ENCODE assay signal across 24 cellular contexts in the genomic region with DNA sequence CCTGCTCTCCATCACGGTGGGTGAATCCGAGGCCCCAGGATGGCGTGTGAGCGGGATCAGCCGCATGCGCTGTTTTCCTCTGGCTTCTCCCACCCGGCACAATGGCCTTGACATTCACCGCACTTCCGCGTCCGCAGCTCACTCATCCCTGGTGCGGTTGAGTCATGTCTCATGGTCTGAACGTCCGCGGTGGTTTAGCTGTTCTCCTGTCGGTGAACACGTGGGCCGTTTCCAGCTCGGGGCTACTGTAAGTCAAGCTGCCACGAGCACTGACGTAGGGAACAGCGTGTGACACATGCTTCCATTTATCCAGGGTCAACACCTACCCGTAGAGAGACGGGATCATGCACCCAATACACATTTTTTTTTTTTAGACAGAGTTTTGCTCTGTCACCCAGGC. TPM values are rescaled to one million over a fixed set of nuclear protein-coding genes. Genes with fewer than 3 reads are reported as not detected.
DNase-seq lines count a peak whose midpoint lies in the region; TF ChIP-seq lines count a peak whose summit lies in the region.
"Had no signal": no experiment of that assay in that cellular context is flagged by ENCODE, and none has a peak within 500 bp of the region (broad histone marks: within the 10 kb centered on the region; RNA-seq: fewer than 3 reads in every experiment).

No MANE protein-coding gene starts in this region.

- CTCF ChIA-PET in activated CD4-positive, alpha-beta T cell treated with anti-CD3 and anti-CD28 coated beads, Interleukin-2, amount 10 ng/mL, durations not matched to agents 7 days and 5 days (lab: Charles Lee): no interaction called here

- H3K27me3 Mint-ChIP-seq in activated CD4-positive, alpha-beta T cell treated with anti-CD3 and anti-CD28 coated beads, Interleukin-2, amount 10 ng/mL, durations not matched to agents 7 days and 5 days: no peaks in the 10 kb centered on the region
- H3K27me3 Mint-ChIP-seq: activated naive CD8-positive, alpha-beta T cell treated with anti-CD3 and anti-CD28 coated beads for 36 hours had no signal

- no peak overlapping the region for H3K4me3 Mint-ChIP-seq in activated CD4-positive, alpha-beta T cell treated with anti-CD3 and anti-CD28 coated beads, Interleukin-2, amount 10 ng/mL, durations not matched to agents 7 days and 5 days
- H3K4me3 Mint-ChIP-seq: activated naive CD8-positive, alpha-beta T cell treated with anti-CD3 and anti-CD28 coated beads for 36 hours; CD4-positive, alpha-beta memory T cell; T-helper 17 cell had no signal

- no peak overlapping the region for H3K27ac Mint-ChIP-seq in activated CD4-positive, alpha-beta T cell treated with anti-CD3 and anti-CD28 coated beads, Interleukin-2, amount 10 ng/mL, durations not matched to agents 7 days and 5 days
- H3K27ac Mint-ChIP-seq: activated naive CD8-positive, alpha-beta T cell treated with anti-CD3 and anti-CD28 coated beads for 36 hours; T-helper 17 cell had no signal

- no peaks in the 10 kb centered on the region for H3K9me3 Mint-ChIP-seq in activated CD4-positive, alpha-beta T cell treated with anti-CD3 and anti-CD28 coated beads, Interleukin-2, amount 10 ng/mL, durations not matched to agents 7 days and 5 days
- H3K9me3 Mint-ChIP-seq: activated naive CD8-positive, alpha-beta T cell treated with anti-CD3 and anti-CD28 coated beads for 36 hours had no signal

- no peak for TF ChIP-seq CTCF in choroid plexus epithelial cell (conservative IDR thresholded peaks at IDR 0.05; ENCODE audit: low read depth, low read length)
- TF ChIP-seq CTCF in ovary (IDR thresholded peaks at IDR 0.05): no peak

- H3K4me3 ChIP-seq in MG63: no peak overlapping the region
- H3K4me3 ChIP-seq in choroid plexus epithelial cell (ENCODE audit: low read depth, low read length): no peak overlapping the region
- no peak overlapping the region for H3K4me3 ChIP-seq in ovary
- H3K4me3 ChIP-seq: esophagus squamous epithelium, right atrium auricular region, thyroid gland had no signal

- DNase-seq in GM04503 (ENCODE audit: low read depth): peak; percentile 15
- peak; percentile 81 for DNase-seq in MG63
- DNase-seq in choroid plexus epithelial cell (ENCODE audit: low read depth): peak; percentile 60
- peak; percentile 94 to 98 (median 95) for DNase-seq in ovary
- no peak for DNase-seq in activated CD4-positive, alpha-beta T cell treated with anti-CD3 and anti-CD28 coated beads, Interleukin-2, amount 10 ng/mL, durations not matched to agents 7 days and 5 days
- no peak for DNase-seq in SKM-1 treated with dmso at 0.1 percent for 144 hours (lab: John Stamatoyannopoulos, UW; ENCODE audit: unreplicated experiment)
- no peak for DNase-seq in activated T-cell treated with anti-CD3 and anti-CD28 coated beads, Interleukin-2, amount 50 U/mL, for 1 hour
- DNase-seq: activated naive CD8-positive, alpha-beta T cell treated with anti-CD3 and anti-CD28 coated beads for 36 hours; CD4-positive, alpha-beta memory T cell; DMS79; esophagus squamous epithelium; mammary epithelial cell; MM.1S; NCI-H146; NCI-H2227 treated with DMSO at 0.1 percent for 48 hours; NCI-H774; OCI-M1; SHP77 treated with DMSO at 0.1 percent for 48 hours; stimulated activated CD4-positive, alpha-beta T cell treated with anti-CD3 and anti-CD28 coated beads, Interleukin-4, amount 100 ng/mL, for 24 hours; stimulated activated naive CD8-positive, alpha-beta T cell treated with anti-CD3 and anti-CD28 coated beads, Interleukin-15, Interleukin-2, amounts not matched to agents 100 U/mL and 50 U/mL, for 24 hours; T-helper 17 cell; thyroid gland had no signal

- H3K36me3 ChIP-seq in MG63: no peaks in the 10 kb centered on the region
- no peaks in the 10 kb centered on the region for H3K36me3 ChIP-seq in ovary
- H3K36me3 ChIP-seq: esophagus squamous epithelium, right atrium auricular region, thyroid gland had no signal

- POLR2A ChIA-PET in activated CD4-positive, alpha-beta T cell treated with anti-CD3 and anti-CD28 coated beads, Interleukin-2, amount 10 ng/mL, durations not matched to agents 7 days and 5 days (lab: Charles Lee): no interaction called here

- H3K4me1 Mint-ChIP-seq in activated CD4-positive, alpha-beta T cell treated with anti-CD3 and anti-CD28 coated beads, Interleukin-2, amount 10 ng/mL, durations not matched to agents 7 days and 5 days: no peaks in the 10 kb centered on the region
- H3K4me1 Mint-ChIP-seq: activated naive CD8-positive, alpha-beta T cell treated with anti-CD3 and anti-CD28 coated beads for 36 hours; T-helper 17 cell had no signal

- peaks cover 4% of the 10 kb centered on the region for H3K27me3 ChIP-seq in MG63
- no peaks in the 10 kb centered on the region for H3K27me3 ChIP-seq in ovary
- H3K27me3 ChIP-seq: right atrium auricular region, thyroid gland had no signal

- H3K4me1 ChIP-seq in ovary (ENCODE audit: insufficient read depth): peaks cover 4% of the 10 kb centered on the region
- H3K4me1 ChIP-seq: esophagus squamous epithelium, right atrium auricular region, thyroid gland had no signal

- H3K9me3 ChIP-seq in MG63 (no peaks in the 10 kb centered on the region), ovary (no peaks in the 10 kb centered on the region)
- H3K9me3 ChIP-seq: esophagus squamous epithelium, right atrium auricular region, thyroid gland had no signal

- peak; percentile 65 for TF ChIP-seq EP300 in ovary (IDR thresholded peaks at IDR 0.05)

- H3K36me3 Mint-ChIP-seq in activated CD4-positive, alpha-beta T cell treated with anti-CD3 and anti-CD28 coated beads, Interleukin-2, amount 10 ng/mL, durations not matched to agents 7 days and 5 days (ENCODE audit: low read depth): no peaks in the 10 kb centered on the region
- H3K36me3 Mint-ChIP-seq: activated naive CD8-positive, alpha-beta T cell treated with anti-CD3 and anti-CD28 coated beads for 36 hours; CD4-positive, alpha-beta memory T cell had no signal

- intact Hi-C loops in ovary (cut with DNase I): no loop called here

- WGBS in ovary, 3 donors: 7 to 33% (median 16%) methylated on average over 24 of the region's 24 CpGs

- H3K27ac ChIP-seq in ovary: peak overlapping the region; percentile 61 to 78
- H3K27ac ChIP-seq: esophagus squamous epithelium, right atrium auricular region, thyroid gland had no signal

- TF ChIP-seq POLR2A in ovary (IDR thresholded peaks at IDR 0.05): no peak

RNA-seq across cellular contexts. Expression of gene CACNA1H, which starts 15.3 kb away (rescaled TPM):
- 0.27 and 0.59 TPM in 2 replicates for total RNA-seq in MG63 (2014; rRNA removed; shearing (Covaris generic); ENCODE audit: low replicate concordance)
- 100 to 1,000 TPM in 5 of 7 donors, 10 to 100 TPM in 2; 36.5 to 217 (median 120) TPM for total RNA-seq in ovary
- polyA plus RNA-seq in ovary: 10 to 100 TPM in 1 of 2 donors, 1 to 10 TPM in 1; 7.3 to 80.4 TPM
- total RNA-seq in activated CD4-positive, alpha-beta T cell treated with anti-CD3 and anti-CD28 coated beads, Interleukin-2, amount 10 ng/mL, durations not matched to agents 7 days and 5 days: 1 to 10 TPM; 3.2 to 3.6 TPM
- total RNA-seq: mammary epithelial cell had no signal

RNA-seq across cellular contexts. Expression of gene C1QTNF8, which starts 41.6 kb away (rescaled TPM):
- not detected in 2 replicates for total RNA-seq in MG63 (2014; rRNA removed; shearing (Covaris generic); ENCODE audit: low replicate concordance)
- under 1 TPM in 1 of 7 donors, not detected in 6; 0.80 TPM for total RNA-seq in ovary
- not detected for polyA plus RNA-seq in ovary
- total RNA-seq in activated CD4-positive, alpha-beta T cell treated with anti-CD3 and anti-CD28 coated beads, Interleukin-2, amount 10 ng/mL, durations not matched to agents 7 days and 5 days: not detected
- total RNA-seq: activated naive CD8-positive, alpha-beta T cell treated with anti-CD3 and anti-CD28 coated beads for 36 hours; CD4-positive, alpha-beta memory T cell; esophagus squamous epithelium; mammary epithelial cell; omental fat pad; right atrium auricular region; T-helper 17 cell; thyroid gland had no signal
- polyA plus RNA-seq: CD4-positive, alpha-beta memory T cell; mammary epithelial cell had no signal

Comparison
In these comparisons a context has a peak if more than half of its experiments do, and no peak if none do; other contexts are left out.
1. DNase-seq: peak in GM04503 (single experiment), MG63 (single experiment), choroid plexus epithelial cell (single experiment) and ovary (5 of 5); none in activated CD4-positive, alpha-beta T cell treated with anti-CD3 and anti-CD28 coated beads, Interleukin-2, amount 10 ng/mL, durations not matched to agents 7 days and 5 days (single experiment), SKM-1 treated with dmso at 0.1 percent for 144 hours (single experiment) and activated T-cell treated with anti-CD3 and anti-CD28 coated beads, Interleukin-2, amount 50 U/mL, for 1 hour (single experiment).
2. RNA of gene CACNA1H, which starts 15.3 kb away (total RNA-seq): 36.5 to 217 TPM in ovary; 3.2 to 3.6 TPM in activated CD4-positive, alpha-beta T cell treated with anti-CD3 and anti-CD28 coated beads, Interleukin-2, amount 10 ng/mL, durations not matched to agents 7 days and 5 days and 0.27 to 0.59 TPM in MG63; every median in the first group is over 4 times any median in the second.